ENCODE assay signal across 1 cellular context in the genomic region with DNA sequence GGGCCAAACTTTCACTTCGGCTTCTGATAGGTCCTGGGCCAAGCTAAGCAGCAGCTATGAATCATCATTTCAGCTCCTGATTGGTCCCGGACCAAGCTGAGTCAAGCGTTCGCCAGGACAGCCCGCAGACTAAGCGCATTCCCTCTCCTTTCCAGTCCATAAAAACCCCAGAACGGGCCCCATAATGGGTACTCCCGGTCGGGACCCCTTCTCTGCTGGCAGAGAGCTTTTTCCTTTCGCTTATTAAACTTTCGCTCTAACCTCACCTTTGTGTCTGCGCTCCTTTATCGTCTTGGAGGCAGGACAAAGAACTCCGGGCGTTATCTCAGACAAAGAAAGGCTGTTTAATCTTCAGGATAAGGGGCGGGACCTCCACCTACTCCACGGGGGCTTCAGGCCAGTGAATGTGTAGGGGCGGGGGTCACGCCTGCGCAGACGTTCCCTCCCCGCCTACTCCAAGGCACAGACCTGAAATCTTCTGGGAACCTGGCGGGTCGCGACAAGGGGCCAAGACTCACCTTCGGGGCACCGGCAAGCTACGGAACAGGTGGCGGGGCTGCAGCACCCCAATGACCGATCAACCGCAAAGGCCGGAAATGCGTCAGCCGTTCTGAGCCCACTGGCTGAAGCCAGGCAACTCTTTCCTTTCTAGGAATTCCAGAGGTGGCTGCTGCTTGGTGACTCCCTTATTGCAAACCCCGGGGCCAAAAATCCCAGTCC.
TF ChIP-seq lines count a peak whose summit lies in the region.

Gene ZSCAN31 (minus strand): TSS at position 585 of the 720 bp plus-strand sequence. CDS start 6,465 bp downstream, outside the sequence.

TF ChIP-seq in K562, 482 proteins besides CTCF, POLR2A, EP300 and RAD21 (continued from another document and continues in another):
- TF ChIP-seq, protein P1, sequence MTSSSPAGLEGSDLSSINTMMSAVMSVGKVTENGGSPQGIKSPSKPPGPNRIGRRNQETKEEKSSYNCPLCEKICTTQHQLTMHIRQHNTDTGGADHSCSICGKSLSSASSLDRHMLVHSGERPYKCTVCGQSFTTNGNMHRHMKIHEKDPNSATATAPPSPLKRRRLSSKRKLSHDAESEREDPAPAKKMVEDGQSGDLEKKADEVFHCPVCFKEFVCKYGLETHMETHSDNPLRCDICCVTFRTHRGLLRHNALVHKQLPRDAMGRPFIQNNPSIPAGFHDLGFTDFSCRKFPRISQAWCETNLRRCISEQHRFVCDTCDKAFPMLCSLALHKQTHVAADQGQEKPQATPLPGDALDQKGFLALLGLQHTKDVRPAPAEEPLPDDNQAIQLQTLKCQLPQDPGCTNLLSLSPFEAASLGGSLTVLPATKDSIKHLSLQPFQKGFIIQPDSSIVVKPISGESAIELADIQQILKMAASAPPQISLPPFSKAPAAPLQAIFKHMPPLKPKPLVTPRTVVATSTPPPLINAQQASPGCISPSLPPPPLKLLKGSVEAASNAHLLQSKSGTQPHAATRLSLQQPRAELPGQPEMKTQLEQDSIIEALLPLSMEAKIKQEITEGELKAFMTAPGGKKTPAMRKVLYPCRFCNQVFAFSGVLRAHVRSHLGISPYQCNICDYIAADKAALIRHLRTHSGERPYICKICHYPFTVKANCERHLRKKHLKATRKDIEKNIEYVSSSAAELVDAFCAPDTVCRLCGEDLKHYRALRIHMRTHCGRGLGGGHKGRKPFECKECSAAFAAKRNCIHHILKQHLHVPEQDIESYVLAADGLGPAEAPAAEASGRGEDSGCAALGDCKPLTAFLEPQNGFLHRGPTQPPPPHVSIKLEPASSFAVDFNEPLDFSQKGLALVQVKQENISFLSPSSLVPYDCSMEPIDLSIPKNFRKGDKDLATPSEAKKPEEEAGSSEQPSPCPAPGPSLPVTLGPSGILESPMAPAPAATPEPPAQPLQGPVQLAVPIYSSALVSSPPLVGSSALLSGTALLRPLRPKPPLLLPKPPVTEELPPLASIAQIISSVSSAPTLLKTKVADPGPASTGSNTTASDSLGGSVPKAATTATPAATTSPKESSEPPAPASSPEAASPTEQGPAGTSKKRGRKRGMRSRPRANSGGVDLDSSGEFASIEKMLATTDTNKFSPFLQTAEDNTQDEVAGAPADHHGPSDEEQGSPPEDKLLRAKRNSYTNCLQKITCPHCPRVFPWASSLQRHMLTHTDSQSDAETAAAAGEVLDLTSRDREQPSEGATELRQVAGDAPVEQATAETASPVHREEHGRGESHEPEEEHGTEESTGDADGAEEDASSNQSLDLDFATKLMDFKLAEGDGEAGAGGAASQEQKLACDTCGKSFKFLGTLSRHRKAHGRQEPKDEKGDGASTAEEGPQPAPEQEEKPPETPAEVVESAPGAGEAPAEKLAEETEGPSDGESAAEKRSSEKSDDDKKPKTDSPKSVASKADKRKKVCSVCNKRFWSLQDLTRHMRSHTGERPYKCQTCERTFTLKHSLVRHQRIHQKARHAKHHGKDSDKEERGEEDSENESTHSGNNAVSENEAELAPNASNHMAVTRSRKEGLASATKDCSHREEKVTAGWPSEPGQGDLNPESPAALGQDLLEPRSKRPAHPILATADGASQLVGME (CRISPR knock-in tag; IDR thresholded peaks at IDR 0.05), result peak; percentile 27; the same call in 1 of the 2 replicates
- TF ChIP-seq RBM22 (IDR thresholded peaks at IDR 0.05; ENCODE audit: low read depth, low read length, poor library complexity, severe bottlenecking), result peak; percentile 88
- no peak for TF ChIP-seq PTTG1 (tag; IDR thresholded peaks at IDR 0.05; ENCODE audit: low read depth)
- TF ChIP-seq, protein P2, sequence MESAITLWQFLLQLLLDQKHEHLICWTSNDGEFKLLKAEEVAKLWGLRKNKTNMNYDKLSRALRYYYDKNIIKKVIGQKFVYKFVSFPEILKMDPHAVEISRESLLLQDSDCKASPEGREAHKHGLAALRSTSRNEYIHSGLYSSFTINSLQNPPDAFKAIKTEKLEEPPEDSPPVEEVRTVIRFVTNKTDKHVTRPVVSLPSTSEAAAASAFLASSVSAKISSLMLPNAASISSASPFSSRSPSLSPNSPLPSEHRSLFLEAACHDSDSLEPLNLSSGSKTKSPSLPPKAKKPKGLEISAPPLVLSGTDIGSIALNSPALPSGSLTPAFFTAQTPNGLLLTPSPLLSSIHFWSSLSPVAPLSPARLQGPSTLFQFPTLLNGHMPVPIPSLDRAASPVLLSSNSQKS (CRISPR knock-in tag; IDR thresholded peaks at IDR 0.05), result peak; percentile 69; the same call in 1 of the 2 replicates
- peak; percentile 62 for TF ChIP-seq CHD2 (IDR thresholded peaks at IDR 0.05; ENCODE audit: low read depth, low read length)
- TF ChIP-seq ZC3H4 (CRISPR knock-in tag; IDR thresholded peaks at IDR 0.05; ENCODE audit: borderline replicate concordance), result peak; percentile 99
- TF ChIP-seq, protein P3, sequence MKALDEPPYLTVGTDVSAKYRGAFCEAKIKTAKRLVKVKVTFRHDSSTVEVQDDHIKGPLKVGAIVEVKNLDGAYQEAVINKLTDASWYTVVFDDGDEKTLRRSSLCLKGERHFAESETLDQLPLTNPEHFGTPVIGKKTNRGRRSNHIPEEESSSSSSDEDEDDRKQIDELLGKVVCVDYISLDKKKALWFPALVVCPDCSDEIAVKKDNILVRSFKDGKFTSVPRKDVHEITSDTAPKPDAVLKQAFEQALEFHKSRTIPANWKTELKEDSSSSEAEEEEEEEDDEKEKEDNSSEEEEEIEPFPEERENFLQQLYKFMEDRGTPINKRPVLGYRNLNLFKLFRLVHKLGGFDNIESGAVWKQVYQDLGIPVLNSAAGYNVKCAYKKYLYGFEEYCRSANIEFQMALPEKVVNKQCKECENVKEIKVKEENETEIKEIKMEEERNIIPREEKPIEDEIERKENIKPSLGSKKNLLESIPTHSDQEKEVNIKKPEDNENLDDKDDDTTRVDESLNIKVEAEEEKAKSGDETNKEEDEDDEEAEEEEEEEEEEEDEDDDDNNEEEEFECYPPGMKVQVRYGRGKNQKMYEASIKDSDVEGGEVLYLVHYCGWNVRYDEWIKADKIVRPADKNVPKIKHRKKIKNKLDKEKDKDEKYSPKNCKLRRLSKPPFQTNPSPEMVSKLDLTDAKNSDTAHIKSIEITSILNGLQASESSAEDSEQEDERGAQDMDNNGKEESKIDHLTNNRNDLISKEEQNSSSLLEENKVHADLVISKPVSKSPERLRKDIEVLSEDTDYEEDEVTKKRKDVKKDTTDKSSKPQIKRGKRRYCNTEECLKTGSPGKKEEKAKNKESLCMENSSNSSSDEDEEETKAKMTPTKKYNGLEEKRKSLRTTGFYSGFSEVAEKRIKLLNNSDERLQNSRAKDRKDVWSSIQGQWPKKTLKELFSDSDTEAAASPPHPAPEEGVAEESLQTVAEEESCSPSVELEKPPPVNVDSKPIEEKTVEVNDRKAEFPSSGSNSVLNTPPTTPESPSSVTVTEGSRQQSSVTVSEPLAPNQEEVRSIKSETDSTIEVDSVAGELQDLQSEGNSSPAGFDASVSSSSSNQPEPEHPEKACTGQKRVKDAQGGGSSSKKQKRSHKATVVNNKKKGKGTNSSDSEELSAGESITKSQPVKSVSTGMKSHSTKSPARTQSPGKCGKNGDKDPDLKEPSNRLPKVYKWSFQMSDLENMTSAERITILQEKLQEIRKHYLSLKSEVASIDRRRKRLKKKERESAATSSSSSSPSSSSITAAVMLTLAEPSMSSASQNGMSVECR (CRISPR knock-in tag; IDR thresholded peaks at IDR 0.05), result peak; percentile 78; the same call in 1 of the 2 replicates
- no peak for TF ChIP-seq ZKSCAN8 (CRISPR knock-in tag; IDR thresholded peaks at IDR 0.05)
- TF ChIP-seq TGIF2 (CRISPR knock-in tag; IDR thresholded peaks at IDR 0.05), result peak; percentile 78; the same call in 1 of the 2 replicates
- TF ChIP-seq SIX5 (IDR thresholded peaks at IDR 0.05; ENCODE audit: borderline replicate concordance in 1 of 2, insufficient read depth in 1 of 2, low read depth in 1 of 2, low read length in 2 of 2), result no peak
- 0 out of 2 replicates have a peak, but pooled peaks have one; percentile 0 for TF ChIP-seq ZNF695 (CRISPR knock-in tag; IDR thresholded peaks at IDR 0.05)
- TF ChIP-seq HDAC1 (IDR thresholded peaks at IDR 0.05), result 0 out of 4 replicates have a peak, but pooled peaks of 1 of the 2 experiments have one; percentile 27
- peak; percentile 9; the same call in 1 of the 2 replicates for TF ChIP-seq FOXM1 (IDR thresholded peaks at IDR 0.05; ENCODE audit: low read depth)
- 0 out of 2 replicates have a peak, but pooled peaks have one; percentile 20 for TF ChIP-seq FOXM1 (CRISPR knock-in tag; IDR thresholded peaks at IDR 0.05; ENCODE audit: low read depth)
- TF ChIP-seq TFAP4 (CRISPR knock-in tag; IDR thresholded peaks at IDR 0.05; ENCODE audit: borderline replicate concordance), result peak; percentile 80
- peak; percentile 26; the same call in 1 of the 2 replicates for TF ChIP-seq ZFP1 (CRISPR knock-in tag; IDR thresholded peaks at IDR 0.05)
- no peak for TF ChIP-seq STAT5A (IDR thresholded peaks at IDR 0.05; ENCODE audit: borderline replicate concordance, low read length)
- peak; percentile 70; the same call in 1 of the 2 replicates for TF ChIP-seq ZNF561 (CRISPR knock-in tag; conservative IDR thresholded peaks at IDR 0.05)
- peak; percentile 86 for TF ChIP-seq ZBTB1 (CRISPR knock-in tag; IDR thresholded peaks at IDR 0.05; ENCODE audit: borderline replicate concordance, low read depth)
- peak; percentile 85 for TF ChIP-seq ZNF316 (IDR thresholded peaks at IDR 0.05)
- peak; percentile 71; the same call in 1 of the 2 replicates for TF ChIP-seq ZNF764 (CRISPR knock-in tag; IDR thresholded peaks at IDR 0.05; ENCODE audit: low read depth)
- peak; percentile 24 for TF ChIP-seq ERF (CRISPR knock-in tag; IDR thresholded peaks at IDR 0.05)
- TF ChIP-seq TEAD1 (CRISPR knock-in tag; IDR thresholded peaks at IDR 0.05), result peak; percentile 11 to 60; a peak in 2 of 4 replicates
- TF ChIP-seq FOXP1 (CRISPR knock-in tag; IDR thresholded peaks at IDR 0.05), result no peak; the same call in 1 of the 2 replicates
- 0 out of 2 replicates have a peak, but pooled peaks have one; percentile 15 for TF ChIP-seq ZNF707 (CRISPR knock-in tag; conservative IDR thresholded peaks at IDR 0.05)
- no peak for TF ChIP-seq TCF3 (CRISPR knock-in tag; IDR thresholded peaks at IDR 0.05)
- TF ChIP-seq, protein P4, sequence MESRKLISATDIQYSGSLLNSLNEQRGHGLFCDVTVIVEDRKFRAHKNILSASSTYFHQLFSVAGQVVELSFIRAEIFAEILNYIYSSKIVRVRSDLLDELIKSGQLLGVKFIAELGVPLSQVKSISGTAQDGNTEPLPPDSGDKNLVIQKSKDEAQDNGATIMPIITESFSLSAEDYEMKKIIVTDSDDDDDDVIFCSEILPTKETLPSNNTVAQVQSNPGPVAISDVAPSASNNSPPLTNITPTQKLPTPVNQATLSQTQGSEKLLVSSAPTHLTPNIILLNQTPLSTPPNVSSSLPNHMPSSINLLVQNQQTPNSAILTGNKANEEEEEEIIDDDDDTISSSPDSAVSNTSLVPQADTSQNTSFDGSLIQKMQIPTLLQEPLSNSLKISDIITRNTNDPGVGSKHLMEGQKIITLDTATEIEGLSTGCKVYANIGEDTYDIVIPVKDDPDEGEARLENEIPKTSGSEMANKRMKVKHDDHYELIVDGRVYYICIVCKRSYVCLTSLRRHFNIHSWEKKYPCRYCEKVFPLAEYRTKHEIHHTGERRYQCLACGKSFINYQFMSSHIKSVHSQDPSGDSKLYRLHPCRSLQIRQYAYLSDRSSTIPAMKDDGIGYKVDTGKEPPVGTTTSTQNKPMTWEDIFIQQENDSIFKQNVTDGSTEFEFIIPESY (CRISPR knock-in tag; IDR thresholded peaks at IDR 0.05), result peak; percentile 77; the same call in 1 of the 2 replicates
- TF ChIP-seq, protein P5, sequence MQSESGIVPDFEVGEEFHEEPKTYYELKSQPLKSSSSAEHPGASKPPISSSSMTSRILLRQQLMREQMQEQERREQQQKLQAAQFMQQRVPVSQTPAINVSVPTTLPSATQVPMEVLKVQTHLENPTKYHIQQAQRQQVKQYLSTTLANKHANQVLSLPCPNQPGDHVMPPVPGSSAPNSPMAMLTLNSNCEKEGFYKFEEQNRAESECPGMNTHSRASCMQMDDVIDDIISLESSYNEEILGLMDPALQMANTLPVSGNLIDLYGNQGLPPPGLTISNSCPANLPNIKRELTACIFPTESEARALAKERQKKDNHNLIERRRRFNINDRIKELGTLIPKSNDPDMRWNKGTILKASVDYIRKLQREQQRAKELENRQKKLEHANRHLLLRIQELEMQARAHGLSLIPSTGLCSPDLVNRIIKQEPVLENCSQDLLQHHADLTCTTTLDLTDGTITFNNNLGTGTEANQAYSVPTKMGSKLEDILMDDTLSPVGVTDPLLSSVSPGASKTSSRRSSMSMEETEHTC (IDR thresholded peaks at IDR 0.05), result 0 out of 2 replicates have a peak, but pooled peaks have one; percentile 3
- TF ChIP-seq, protein P6, sequence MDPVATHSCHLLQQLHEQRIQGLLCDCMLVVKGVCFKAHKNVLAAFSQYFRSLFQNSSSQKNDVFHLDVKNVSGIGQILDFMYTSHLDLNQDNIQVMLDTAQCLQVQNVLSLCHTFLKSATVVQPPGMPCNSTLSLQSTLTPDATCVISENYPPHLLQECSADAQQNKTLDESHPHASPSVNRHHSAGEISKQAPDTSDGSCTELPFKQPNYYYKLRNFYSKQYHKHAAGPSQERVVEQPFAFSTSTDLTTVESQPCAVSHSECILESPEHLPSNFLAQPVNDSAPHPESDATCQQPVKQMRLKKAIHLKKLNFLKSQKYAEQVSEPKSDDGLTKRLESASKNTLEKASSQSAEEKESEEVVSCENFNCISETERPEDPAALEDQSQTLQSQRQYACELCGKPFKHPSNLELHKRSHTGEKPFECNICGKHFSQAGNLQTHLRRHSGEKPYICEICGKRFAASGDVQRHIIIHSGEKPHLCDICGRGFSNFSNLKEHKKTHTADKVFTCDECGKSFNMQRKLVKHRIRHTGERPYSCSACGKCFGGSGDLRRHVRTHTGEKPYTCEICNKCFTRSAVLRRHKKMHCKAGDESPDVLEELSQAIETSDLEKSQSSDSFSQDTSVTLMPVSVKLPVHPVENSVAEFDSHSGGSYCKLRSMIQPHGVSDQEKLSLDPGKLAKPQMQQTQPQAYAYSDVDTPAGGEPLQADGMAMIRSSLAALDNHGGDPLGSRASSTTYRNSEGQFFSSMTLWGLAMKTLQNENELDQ (CRISPR knock-in tag; IDR thresholded peaks at IDR 0.05; ENCODE audit: borderline replicate concordance), result peak; percentile 77; the same call in 1 of the 2 replicates
- no peak for TF ChIP-seq SAFB2 (IDR thresholded peaks at IDR 0.05; ENCODE audit: borderline replicate concordance, low read depth, low read length, severe bottlenecking)
- TF ChIP-seq SUPT5H (IDR thresholded peaks at IDR 0.05), result peak; percentile 96
- 0 out of 2 replicates have a peak, but pooled peaks have one; percentile 40 for TF ChIP-seq ZNF23 (CRISPR knock-in tag; IDR thresholded peaks at IDR 0.05)
- TF ChIP-seq, protein P7, sequence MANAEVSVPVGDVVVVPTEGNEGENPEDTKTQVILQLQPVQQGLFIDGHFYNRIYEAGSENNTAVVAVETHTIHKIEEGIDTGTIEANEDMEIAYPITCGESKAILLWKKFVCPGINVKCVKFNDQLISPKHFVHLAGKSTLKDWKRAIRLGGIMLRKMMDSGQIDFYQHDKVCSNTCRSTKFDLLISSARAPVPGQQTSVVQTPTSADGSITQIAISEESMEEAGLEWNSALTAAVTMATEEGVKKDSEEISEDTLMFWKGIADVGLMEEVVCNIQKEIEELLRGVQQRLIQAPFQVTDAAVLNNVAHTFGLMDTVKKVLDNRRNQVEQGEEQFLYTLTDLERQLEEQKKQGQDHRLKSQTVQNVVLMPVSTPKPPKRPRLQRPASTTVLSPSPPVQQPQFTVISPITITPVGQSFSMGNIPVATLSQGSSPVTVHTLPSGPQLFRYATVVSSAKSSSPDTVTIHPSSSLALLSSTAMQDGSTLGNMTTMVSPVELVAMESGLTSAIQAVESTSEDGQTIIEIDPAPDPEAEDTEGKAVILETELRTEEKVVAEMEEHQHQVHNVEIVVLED (CRISPR knock-in tag; IDR thresholded peaks at IDR 0.05), result 0 out of 2 replicates have a peak, but pooled peaks have one; percentile 9
